ENCODE assay signal across 9 cellular contexts in genomic region chr6:149897855-149898744, GRCh38. TPM values are rescaled to one million over a fixed set of nuclear protein-coding genes. Genes with fewer than 3 reads are reported as not detected.
A peak's percentile ranks its signal among the peaks of the same experiment; 100 is the strongest.
DNase-seq lines count a peak whose midpoint lies in the region; ATAC-seq and TF ChIP-seq lines count a peak whose summit lies in the region.
"Had no signal": no experiment of that assay in that cellular context is flagged by ENCODE, and none has a peak within 500 bp of the region (broad histone marks: within the 10 kb centered on the region; RNA-seq: fewer than 3 reads in every experiment).

Gene RAET1E (minus strand): TSS chr6:149898113. CDS start chr6:149890901, 7,212 bp downstream.

- H3K27ac ChIP-seq in SJSA1 (peak within 1 kb of the TSS; percentile 59), esophagus muscularis mucosa (replicated peaks in 1 of 4) (peak within 1 kb of the TSS; percentile 69 to 80 (median 74)), gastrocnemius medialis (peak within 1 kb of the TSS; percentile 77 to 86 (median 85))
- H3K27ac ChIP-seq in effector memory CD4-positive, alpha-beta T cell (ENCODE audit: insufficient read depth, low read length, poor library complexity, severe bottlenecking) = no peak within 1 kb of the TSS

- H3K36me3 ChIP-seq in SJSA1 (no peaks in the 10 kb centered on the region), esophagus muscularis mucosa (no peaks in the 10 kb centered on the region), gastrocnemius medialis (no peaks in the 10 kb centered on the region)
- no peaks in the 10 kb centered on the region for H3K36me3 ChIP-seq in effector memory CD4-positive, alpha-beta T cell (ENCODE audit: control insufficient read depth, insufficient read depth, low read length)

- no peaks in the 10 kb centered on the region for H3K27me3 ChIP-seq in SJSA1 (replicated peaks)
- H3K27me3 ChIP-seq in esophagus muscularis mucosa = no peaks in the 10 kb centered on the region
- H3K27me3 ChIP-seq in gastrocnemius medialis = no peaks in the 10 kb centered on the region
- no peaks in the 10 kb centered on the region for H3K27me3 ChIP-seq in effector memory CD4-positive, alpha-beta T cell (replicated peaks; ENCODE audit: control insufficient read depth, insufficient read depth, low read length, poor library complexity, severe bottlenecking)

- ATAC-seq in gastrocnemius medialis (no peak), GM18858 (IDR thresholded peaks at IDR 0.05; ENCODE audit: unreplicated experiment) (no peak), GM21360 (IDR thresholded peaks at IDR 0.05; ENCODE audit: unreplicated experiment) (no peak)

- DNase-seq in ELR (ENCODE audit: low read depth) (peak; percentile 21), SJSA1 (ENCODE audit: low read depth in 1 of 2, low spot score in 2 of 2) (no peak), esophagus muscularis mucosa (ENCODE audit: extremely low spot score) (no peak), gastrocnemius medialis (no peak), NCI-H345 treated with DMSO at 0.1 percent for 48 hours (lab: John Stamatoyannopoulos, UW; ENCODE audit: unreplicated experiment) (no peak)
- no peak for DNase-seq in effector memory CD4-positive, alpha-beta T cell
- DNase-seq: NCI-H1694 treated with DMSO at 0.1 percent for 48 hours had no signal

- TF ChIP-seq CTCF in esophagus muscularis mucosa (IDR thresholded peaks at IDR 0.05) (no peak), gastrocnemius medialis (IDR thresholded peaks at IDR 0.05 in 4 of 5, conservative IDR thresholded peaks at IDR 0.05 in 1 of 5) (no peak)

- 88% methylated on average over 17 of the region's 17 CpGs for WGBS in esophagus muscularis mucosa

- intact Hi-C loops in esophagus muscularis mucosa (cut with DNase I) = no loop called here
- intact Hi-C loops in gastrocnemius medialis (cut with DNase I; ENCODE audit: low total_unique reads) = loop anchor here (1.0 to 10.0 kb wide), 6 partner anchors 28 to 1497 kb away; partner anchors contain the start of genes LRP11, PPIL4 and ZBTB2

- TF ChIP-seq POLR2A in esophagus muscularis mucosa (IDR thresholded peaks at IDR 0.05; ENCODE audit: low read depth) (no peak), gastrocnemius medialis (IDR thresholded peaks at IDR 0.05) (no peak)

- no peak for TF ChIP-seq EP300 in esophagus muscularis mucosa (IDR thresholded peaks at IDR 0.05)

- H3K9me3 ChIP-seq in SJSA1 (replicated peaks) (no peaks in the 10 kb centered on the region), esophagus muscularis mucosa (no peaks in the 10 kb centered on the region), gastrocnemius medialis (no peaks in the 10 kb centered on the region)
- H3K9me3 ChIP-seq in effector memory CD4-positive, alpha-beta T cell (ENCODE audit: control insufficient read depth, low read length) = no peaks in the 10 kb centered on the region

- in situ Hi-C loops in gastrocnemius medialis (cut with MboI; ENCODE audit: low sequenced_read_pairs in 4 of 4) = no loop called here

- peaks cover 33% of the 10 kb centered on the region for H3K4me1 ChIP-seq in SJSA1 (replicated peaks)
- H3K4me1 ChIP-seq in esophagus muscularis mucosa = peaks cover 30 to 37% (median 34%) of the 10 kb centered on the region in 4 donors
- H3K4me1 ChIP-seq in gastrocnemius medialis = peaks cover 35 to 42% of the 10 kb centered on the region in 2 donors
- peaks cover 7% of the 10 kb centered on the region for H3K4me1 ChIP-seq in effector memory CD4-positive, alpha-beta T cell (ENCODE audit: control insufficient read depth, insufficient read depth, low read length, poor library complexity, severe bottlenecking)

- H3K4me3 ChIP-seq in SJSA1 = peak within 1 kb of the TSS; percentile 12; the same call in 1 of the 2 replicates
- H3K4me3 ChIP-seq in esophagus muscularis mucosa = peak within 1 kb of the TSS; percentile 36 to 50 (median 38)
- peak within 1 kb of the TSS; percentile 12 to 21 (median 17) for H3K4me3 ChIP-seq in gastrocnemius medialis
- no peak within 1 kb of the TSS for H3K4me3 ChIP-seq in effector memory CD4-positive, alpha-beta T cell (ENCODE audit: insufficient read depth, low read depth, low read length, poor library complexity, severe bottlenecking)

RNA-seq across cellular contexts. Expression of gene RAET1E, which starts in this region (rescaled TPM):
- total RNA-seq in SJSA1 (2014; rRNA removed; shearing (Covaris generic)) = 0.28 TPM in 1 of 2 replicates, not detected in the other
- total RNA-seq in esophagus muscularis mucosa (under 1 TPM in 1 of 4 donors, not detected in 3; 0.29 TPM), gastrocnemius medialis (1 to 10 TPM in 1 of 4 donors, not detected in 3; 3.9 TPM)
